ENCODE assay signal across 21 cellular contexts in genomic region chr10:129843131-129843541, GRCh38.
"Had no signal": no experiment of that assay in that cellular context is flagged by ENCODE, and none has a peak within 500 bp of the region (broad histone marks: within the 10 kb centered on the region; RNA-seq: fewer than 3 reads in every experiment).

No MANE protein-coding gene starts in this region.

- DNase-seq: IMR-90, Kasumi-1, KG1, MM.1S, NCI-H1092 treated with DMSO at 0.1 percent for 48 hours, NCI-H1436, NCI-H187, NCI-H2029, NCI-H2081 treated with DMSO at 0.1 percent for 48 hours, NCI-H2171, NCI-H226, NCI-H446, NCI-H510A, NCI-H524 treated with DMSO at 0.1 percent for 48 hours, NCI-H69, NCI-H774, RPMI8226, SHP77, SK-N-SH, SW 1271 had no signal

- H3K4me2 ChIP-seq: SK-N-SH had no signal

- H3K9ac ChIP-seq: SK-N-SH had no signal

- H3K9me3 ChIP-seq: SK-N-SH had no signal

- ATAC-seq: HepG2 had no signal
